ENCODE assay signal across 8 cellular contexts in the genomic region with DNA sequence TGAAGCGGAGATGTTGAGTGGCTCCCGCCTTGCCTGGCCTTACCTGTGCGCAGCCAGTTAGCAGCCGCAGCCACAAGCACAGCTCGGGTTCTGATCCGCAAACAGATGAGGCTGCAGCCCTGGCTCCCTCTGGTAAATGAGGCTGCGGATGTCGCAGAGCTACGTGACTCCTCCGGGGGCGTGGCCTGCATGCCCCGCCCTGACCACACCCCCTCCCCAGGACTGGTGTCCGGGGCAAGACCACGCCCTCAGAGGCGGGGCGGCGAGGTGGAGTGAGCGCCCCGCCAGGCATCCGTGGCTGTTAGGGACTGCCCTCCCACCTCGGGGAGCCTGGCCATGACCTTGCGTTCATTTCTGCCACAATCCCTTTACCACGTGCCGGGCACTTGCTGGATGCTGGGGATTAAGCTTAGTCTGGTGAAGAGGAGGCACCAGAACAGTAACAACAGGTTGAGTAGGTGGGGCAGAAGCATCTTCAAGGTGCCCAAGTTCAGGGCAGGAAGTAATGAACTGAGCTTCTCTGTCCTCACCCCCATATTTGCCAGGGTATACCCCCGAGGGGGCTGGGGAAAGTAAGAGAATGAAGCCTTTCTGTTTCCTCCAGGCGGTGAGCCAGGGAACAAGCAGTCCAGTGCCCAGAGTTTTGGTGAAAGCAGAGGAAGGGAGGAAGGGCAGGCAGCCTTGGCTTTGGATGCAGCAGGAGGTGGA. TPM values are rescaled to one million over a fixed set of nuclear protein-coding genes. Genes with fewer than 3 reads are reported as not detected.
DNase-seq lines count a peak whose midpoint lies in the region; ATAC-seq and TF ChIP-seq lines count a peak whose summit lies in the region.

Gene ALDOC, minus strand, starts transcription at position 138 of the 708 bp plus-strand sequence. CDS start 1,363 bp downstream, outside the sequence.

- H3K36me3 Mint-ChIP-seq in activated T-cell treated with anti-CD3 and anti-CD28 coated beads, Interleukin-2, amount 50 U/mL, for 72 hours (ENCODE audit: insufficient read depth in 2 of 2): peaks cover 7 to 33% of the 10 kb centered on the region in 2 donors
- H3K36me3 Mint-ChIP-seq in naive thymus-derived CD4-positive, alpha-beta T cell: peaks cover 0 to 37% (median 0%) of the 10 kb centered on the region in 5 donors
- peaks cover 15% of the 10 kb centered on the region for H3K36me3 Mint-ChIP-seq in stimulated activated memory B cell treated with anti-CD40 and anti-IgM and Interleukin-4, amounts not matched to agents 10 μg/mL and 1 μg/mL and 100 μg/mL, for 72 hours

- peak within 1 kb of the TSS; percentile 27 for H3K27ac Mint-ChIP-seq in activated T-cell treated with anti-CD3 and anti-CD28 coated beads, Interleukin-2, amount 50 U/mL, for 72 hours
- H3K27ac Mint-ChIP-seq in naive thymus-derived CD4-positive, alpha-beta T cell: peak within 1 kb of the TSS; percentile 79 to 95 (median 89)
- peak within 1 kb of the TSS; percentile 86 for H3K27ac Mint-ChIP-seq in stimulated activated memory B cell treated with anti-CD40 and anti-IgM and Interleukin-4, amounts not matched to agents 10 μg/mL and 1 μg/mL and 100 μg/mL, for 72 hours

- H3K4me1 Mint-ChIP-seq in activated T-cell treated with anti-CD3 and anti-CD28 coated beads, Interleukin-2, amount 50 U/mL, for 72 hours (ENCODE audit: low read depth): peaks cover 55% of the 10 kb centered on the region
- H3K4me1 Mint-ChIP-seq in naive thymus-derived CD4-positive, alpha-beta T cell: peaks cover 20 to 70% (median 38%) of the 10 kb centered on the region in 7 donors
- peaks cover 28% of the 10 kb centered on the region for H3K4me1 Mint-ChIP-seq in stimulated activated memory B cell treated with anti-CD40 and anti-IgM and Interleukin-4, amounts not matched to agents 10 μg/mL and 1 μg/mL and 100 μg/mL, for 72 hours

- intact Hi-C loops in Panc1 (cut with micrococcal nuclease; ENCODE audit: unreplicated experiment): no loop called here
- intact Hi-C loops in naive thymus-derived CD4-positive, alpha-beta T cell (cut with micrococcal nuclease): loop anchor here (1.0 to 10.0 kb wide), 11 partner anchors 22 to 374 kb away; partner anchors contain the start of genes BLTP2 (in 2 of the 2), SDF2 (in 2 of the 2), SPAG5 (in 2 of the 2) and IFT20 (in 1 of the 2)

- ATAC-seq in GM19468 (IDR thresholded peaks at IDR 0.05; ENCODE audit: extremely low read depth, unreplicated experiment) (peak; percentile 64), Panc1 (peak; percentile 90)
- peak; percentile 89 to 93 for ATAC-seq in activated T-cell treated with anti-CD3 and anti-CD28 coated beads, Interleukin-2, amount 50 U/mL, for 72 hours (replicated peaks in 1 of 2)
- peak; percentile 100 for ATAC-seq in naive thymus-derived CD4-positive, alpha-beta T cell
- peak; percentile 99 for ATAC-seq in stimulated activated memory B cell treated with anti-CD40 and anti-IgM and Interleukin-4, amounts not matched to agents 10 μg/mL and 1 μg/mL and 100 μg/mL, for 72 hours

- H3K9me3 Mint-ChIP-seq in activated T-cell treated with anti-CD3 and anti-CD28 coated beads, Interleukin-2, amount 50 U/mL, for 72 hours: no peaks in the 10 kb centered on the region
- no peaks in the 10 kb centered on the region for H3K9me3 Mint-ChIP-seq in naive thymus-derived CD4-positive, alpha-beta T cell
- H3K9me3 Mint-ChIP-seq in stimulated activated memory B cell treated with anti-CD40 and anti-IgM and Interleukin-4, amounts not matched to agents 10 μg/mL and 1 μg/mL and 100 μg/mL, for 72 hours: no peaks in the 10 kb centered on the region

- no peaks in the 10 kb centered on the region for H3K27me3 Mint-ChIP-seq in activated T-cell treated with anti-CD3 and anti-CD28 coated beads, Interleukin-2, amount 50 U/mL, for 72 hours (ENCODE audit: low read depth)
- H3K27me3 Mint-ChIP-seq in naive thymus-derived CD4-positive, alpha-beta T cell: no peaks in the 10 kb centered on the region
- no peaks in the 10 kb centered on the region for H3K27me3 Mint-ChIP-seq in stimulated activated memory B cell treated with anti-CD40 and anti-IgM and Interleukin-4, amounts not matched to agents 10 μg/mL and 1 μg/mL and 100 μg/mL, for 72 hours

- peak within 1 kb of the TSS; percentile 48 for H3K4me3 ChIP-seq in HUES6 (ENCODE audit: low read depth, low read length)
- H3K4me3 ChIP-seq in Panc1 (ENCODE audit: low read depth in 2 of 2, low read length in 2 of 2): no peak within 1 kb of the TSS
- H3K4me3 ChIP-seq in naive thymus-derived CD4-positive, alpha-beta T cell (ENCODE audit: low read length): peak within 1 kb of the TSS; percentile 50

- H3K36me3 ChIP-seq in HUES6 (ENCODE audit: control insufficient read depth, insufficient read depth, low read length): peaks cover 63% of the 10 kb centered on the region
- H3K36me3 ChIP-seq in Panc1 (ENCODE audit: control insufficient read depth, insufficient read depth, low read length): peaks cover 3% of the 10 kb centered on the region
- peaks cover 0 to 6% (median 0%) of the 10 kb centered on the region in 3 experiments for H3K36me3 ChIP-seq in naive thymus-derived CD4-positive, alpha-beta T cell (ENCODE audit: control insufficient read depth in 2 of 3, insufficient read depth in 3 of 3, low read length in 3 of 3)

- no TSS peak for BruUV-seq in Panc1 (replicated peaks; lab: Mats Ljungman, UMichigan)

- no peaks in the 10 kb centered on the region for H3K9me3 ChIP-seq in HUES6 (ENCODE audit: control insufficient read depth, insufficient read depth, low read depth, low read length)
- H3K9me3 ChIP-seq in Panc1 (ENCODE audit: control insufficient read depth, insufficient read depth, low read depth, low read length): no peaks in the 10 kb centered on the region
- H3K9me3 ChIP-seq in naive thymus-derived CD4-positive, alpha-beta T cell (ENCODE audit: control insufficient read depth in 2 of 3, low read length in 3 of 3): no peaks in the 10 kb centered on the region

- H3K27me3 ChIP-seq in HUES6 (ENCODE audit: control insufficient read depth, insufficient read depth, low read length): peaks cover 7% of the 10 kb centered on the region
- H3K27me3 ChIP-seq in Panc1 (ENCODE audit: control insufficient read depth, insufficient read depth, low read length): no peaks in the 10 kb centered on the region
- no peaks in the 10 kb centered on the region for H3K27me3 ChIP-seq in naive thymus-derived CD4-positive, alpha-beta T cell (ENCODE audit: control insufficient read depth in 2 of 2, insufficient read depth in 2 of 2, low read length in 2 of 2)

- H3K9ac ChIP-seq in HUES6 (ENCODE audit: low read length): no peak within 1 kb of the TSS

- no peak within 1 kb of the TSS for H3K27ac ChIP-seq in HUES6 (ENCODE audit: low read depth, low read length)
- peak within 1 kb of the TSS; percentile 44; the same call in 1 of the 2 replicates for H3K27ac ChIP-seq in Panc1 (ENCODE audit: low read length)
- peak within 1 kb of the TSS; percentile 52 for H3K27ac ChIP-seq in naive thymus-derived CD4-positive, alpha-beta T cell (ENCODE audit: low read depth, low read length)

- H3K4me3 Mint-ChIP-seq in activated T-cell treated with anti-CD3 and anti-CD28 coated beads, Interleukin-2, amount 50 U/mL, for 72 hours: peak within 1 kb of the TSS; percentile 84 to 93
- H3K4me3 Mint-ChIP-seq in naive thymus-derived CD4-positive, alpha-beta T cell: peak within 1 kb of the TSS; percentile 83 to 96 (median 86)
- H3K4me3 Mint-ChIP-seq in stimulated activated memory B cell treated with anti-CD40 and anti-IgM and Interleukin-4, amounts not matched to agents 10 μg/mL and 1 μg/mL and 100 μg/mL, for 72 hours: peak within 1 kb of the TSS; percentile 81

- CTCF ChIA-PET in Panc1 (lab: Charles Lee): interaction anchor here (0.6 kb wide), 1 partner anchor 70 kb away, joined by 4 read pairs; no protein-coding TSS in a partner anchor
- CTCF ChIA-PET in naive thymus-derived CD4-positive, alpha-beta T cell (lab: Charles Lee): interaction anchor here (1.0 to 1.1 kb wide), 2 partner anchors 9 to 29 kb away, joined by 3 read pairs; no protein-coding TSS in a partner anchor

- POLR2A ChIA-PET in Panc1 (lab: Charles Lee): interaction anchor here (0.9 to 1.6 kb wide), 2 partner anchors 22 to 143 kb away, joined by 3 to 4 read pairs; partner anchors contain the start of genes RPL23A and SPAG5
- POLR2A ChIA-PET in naive thymus-derived CD4-positive, alpha-beta T cell (lab: Charles Lee): interaction anchor here (0.9 to 12.2 kb wide), 18 partner anchors 8 to 374 kb away, joined by 3 to 172 read pairs (median 4); partner anchors contain the start of genes BLTP2, IFT20, PHF12 and PROCA1

- in situ Hi-C loops in Panc1 (cut with HindIII; ENCODE audit: low pct_unique_long_range_greater_than_20kb, low sequenced_read_pairs): no loop called here

- TF ChIP-seq CTCF in Panc1 (IDR thresholded peaks at IDR 0.05): no peak

- peak; percentile 95 for DNase-seq in COLO668 (lab: John Stamatoyannopoulos, UW; ENCODE audit: unreplicated experiment)
- peak; percentile 27 for DNase-seq in Panc1 (ENCODE audit: low read depth, low spot score)
- peak; percentile 99 for DNase-seq in activated T-cell treated with anti-CD3 and anti-CD28 coated beads, Interleukin-2, amount 50 U/mL, for 72 hours
- DNase-seq in fibroblast of gingiva (ENCODE audit: low read depth): peak; percentile 91
- DNase-seq in naive thymus-derived CD4-positive, alpha-beta T cell: peak; percentile 95 to 99 (median 98)

- peaks cover 16% of the 10 kb centered on the region for H3K4me1 ChIP-seq in HUES6 (ENCODE audit: control insufficient read depth, insufficient read depth, low read length)
- peaks cover 12% of the 10 kb centered on the region for H3K4me1 ChIP-seq in Panc1 (ENCODE audit: control insufficient read depth, insufficient read depth, low read length)
- H3K4me1 ChIP-seq in naive thymus-derived CD4-positive, alpha-beta T cell (ENCODE audit: control insufficient read depth in 2 of 2, insufficient read depth in 2 of 2, low read length in 2 of 2): peaks cover 19 to 23% of the 10 kb centered on the region in 2 donors

RNA-seq across cellular contexts. Expression of gene ALDOC, which starts in this region (rescaled TPM):
- total RNA-seq in Panc1 (2021; ENCODE audit: unreplicated experiment): 13.4 TPM
- 70.0 TPM for polyA plus RNA-seq in Panc1 (2012; ENCODE audit: insufficient read length)
- 10 to 100 TPM; 23.1 to 40.0 TPM for total RNA-seq in activated T-cell treated with anti-CD3 and anti-CD28 coated beads, Interleukin-2, amount 50 U/mL, for 72 hours
- total RNA-seq in naive thymus-derived CD4-positive, alpha-beta T cell: 100 to 1,000 TPM in 1 of 5 experiments, 10 to 100 TPM in 4; 24.5 to 159 (median 40.1) TPM
- 100 to 1,000 TPM in 1 of 2 donors, 10 to 100 TPM in 1; 92.9 to 103 TPM for polyA plus RNA-seq in naive thymus-derived CD4-positive, alpha-beta T cell

Comparison
In these comparisons a context has a peak if more than half of its experiments do, and no peak if none do; other contexts are left out.
1. DNase-seq: peak in every context shown above with its lines; median percentile 99 in activated T-cell treated with anti-CD3 and anti-CD28 coated beads, Interleukin-2, amount 50 U/mL, for 72 hours; 98 in naive thymus-derived CD4-positive, alpha-beta T cell; 95 in COLO668; 91 in fibroblast of gingiva; 27 in Panc1.
2. H3K4me3 ChIP-seq: peak in HUES6 (single experiment) and naive thymus-derived CD4-positive, alpha-beta T cell (single experiment); none in Panc1 (0 of 2).
3. H3K27ac Mint-ChIP-seq: peak in every context shown above with its lines; median percentile 89 in naive thymus-derived CD4-positive, alpha-beta T cell; 86 in stimulated activated memory B cell treated with anti-CD40 and anti-IgM and Interleukin-4, amounts not matched to agents 10 μg/mL and 1 μg/mL and 100 μg/mL, for 72 hours; 27 in activated T-cell treated with anti-CD3 and anti-CD28 coated beads, Interleukin-2, amount 50 U/mL, for 72 hours.
4. Peak in every context shown above with its lines, with median percentiles within 50 percentile points of each other: ATAC-seq and H3K4me3 Mint-ChIP-seq.